ENCODE assay signal across 8 cellular contexts in the genomic region with DNA sequence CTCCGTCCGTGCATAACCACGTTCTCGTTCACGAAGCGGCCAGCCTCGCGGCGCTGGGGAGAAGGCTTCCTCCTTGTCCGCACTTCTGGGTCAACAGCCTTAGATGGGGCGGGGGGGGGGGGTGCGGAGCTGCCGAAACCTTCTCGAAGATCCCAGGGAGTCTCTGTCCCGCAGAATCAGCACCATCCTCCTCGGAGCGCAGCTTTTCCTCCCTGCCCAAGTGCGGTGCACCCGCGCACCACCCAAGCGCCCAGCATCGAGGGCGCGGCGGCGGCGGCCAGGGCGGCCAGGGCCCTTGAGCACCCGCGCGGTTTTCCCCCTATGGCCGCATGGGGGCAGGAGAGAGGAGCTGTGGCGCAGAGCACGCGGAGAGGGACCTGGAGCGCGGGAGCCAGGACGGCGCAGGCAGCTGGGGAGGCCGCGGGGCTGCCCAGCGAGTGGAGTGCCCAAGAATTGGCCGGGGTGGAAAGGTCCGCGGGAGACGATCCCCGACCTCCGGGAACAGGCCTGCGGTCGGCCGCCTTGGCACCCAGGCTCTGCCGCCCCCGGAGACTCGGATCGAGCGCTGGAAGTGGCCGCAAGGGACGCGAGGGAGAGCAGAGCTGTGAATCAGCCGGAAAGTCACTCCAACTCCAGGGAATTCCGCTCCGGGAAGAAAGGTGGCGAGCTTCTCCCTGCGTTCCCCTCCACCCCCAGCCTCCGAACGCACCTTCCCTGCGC. TPM values are rescaled to one million over a fixed set of nuclear protein-coding genes. Genes with fewer than 3 reads are reported as not detected.
A peak's percentile ranks its signal among the peaks of the same experiment; 100 is the strongest.
DNase-seq lines count a peak whose midpoint lies in the region; FAIRE-seq and TF ChIP-seq lines count a peak whose summit lies in the region.

No MANE protein-coding gene starts in this region.

- peak overlapping the region; percentile 21 to 58 (median 38) for H3K4me3 ChIP-seq in Peyer's patch
- peak overlapping the region; percentile 35 to 64 for H3K4me3 ChIP-seq in neuronal stem cell (ENCODE audit: low read length in 2 of 2)

- DNase-seq in GM18507 (ENCODE audit: extremely low spot score, insufficient read length, low read depth) (peak; percentile 54), HK-2 (ENCODE audit: unreplicated experiment) (peak; percentile 82), Peyer's patch (peak; percentile 30 to 92 (median 86)), activated gamma-delta T cell treated with Interleukin-2 at 50 U/mL for 16 hours (peak; percentile 55), foreskin melanocyte (peak; percentile 61), neuronal stem cell (ENCODE audit: low spot score) (peak; percentile 79), substantia nigra (lab: John Stamatoyannopoulos, UW) (peak in 44 of 49 donors; percentile 22 to 78 (median 58))

- H3K18ac ChIP-seq in neuronal stem cell (ENCODE audit: low read length): peak overlapping the region; percentile 94

- no peak for FAIRE-seq in GM18507 (lab: Jason Lieb, UNC)

- no peak overlapping the region for H2BK12ac ChIP-seq in neuronal stem cell (ENCODE audit: low read length)

- H3K27me3 ChIP-seq in Peyer's patch (peaks cover 0 to 4% of the 10 kb centered on the region in 2 donors), neuronal stem cell (ENCODE audit: control insufficient read depth in 3 of 3, insufficient read depth in 3 of 3, low read depth in 1 of 3, low read length in 3 of 3) (peaks cover 2 to 59% (median 41%) of the 10 kb centered on the region in 3 experiments)

- peak overlapping the region; percentile 71 for H3K4me2 ChIP-seq in neuronal stem cell (ENCODE audit: insufficient read depth, low read length, poor library complexity, severe bottlenecking)

- H4K91ac ChIP-seq in neuronal stem cell (ENCODE audit: low read depth, low read length, poor library complexity): no peak overlapping the region

- peak overlapping the region; percentile 69 for H3K23ac ChIP-seq in neuronal stem cell (ENCODE audit: low read depth, low read length, poor library complexity)

- H4K8ac ChIP-seq in neuronal stem cell (ENCODE audit: low read depth, low read length): no peak overlapping the region

- no peak overlapping the region for H2BK5ac ChIP-seq in neuronal stem cell (ENCODE audit: low read length)

- 0 out of 2 replicates have a peak overlapping the region, but pooled peaks have one; percentile 38 for H3K27ac ChIP-seq in 22Rv1
- H3K27ac ChIP-seq in Peyer's patch: no peak overlapping the region
- no peak overlapping the region for H3K27ac ChIP-seq in neuronal stem cell (replicated peaks; ENCODE audit: low read length)
- H3K27ac ChIP-seq in substantia nigra (ENCODE audit: low read depth, low read length, poor library complexity, severe bottlenecking): no peak overlapping the region

- H2AFZ ChIP-seq in neuronal stem cell (ENCODE audit: low read length): peak overlapping the region; percentile 99

- no peaks in the 10 kb centered on the region for H3K9me3 ChIP-seq in Peyer's patch
- peaks cover 0 to 2% of the 10 kb centered on the region in 2 donors for H3K9me3 ChIP-seq in neuronal stem cell (replicated peaks in 1 of 2; ENCODE audit: control insufficient read depth in 2 of 2, insufficient read depth in 1 of 2, low read depth in 1 of 2, low read length in 2 of 2)

- TF ChIP-seq POLR2A in Peyer's patch (IDR thresholded peaks at IDR 0.05): no peak

- no peak overlapping the region for H2AK5ac ChIP-seq in neuronal stem cell (ENCODE audit: low read depth, low read length)

- H3K36me3 ChIP-seq in Peyer's patch: no peaks in the 10 kb centered on the region
- no peaks in the 10 kb centered on the region for H3K36me3 ChIP-seq in neuronal stem cell (replicated peaks in 1 of 2; ENCODE audit: control insufficient read depth in 2 of 2, insufficient read depth in 2 of 2, low read length in 2 of 2)

- H2BK15ac ChIP-seq in neuronal stem cell (ENCODE audit: low read length): peak overlapping the region; percentile 65

- H3K14ac ChIP-seq in neuronal stem cell (ENCODE audit: low read length): no peak overlapping the region

- WGBS in neuronal stem cell (ENCODE audit: extremely low coverage in 2 of 2, insufficient read length in 2 of 2, insufficient replicate concordance in 1 of 2), 2 donors: no CpG with 5 or more reads among the region's 67 CpGs

- H3K4me1 ChIP-seq in Peyer's patch: peaks cover 0 to 12% (median 0%) of the 10 kb centered on the region in 4 donors
- peaks cover 0 to 2% of the 10 kb centered on the region in 2 donors for H3K4me1 ChIP-seq in neuronal stem cell (ENCODE audit: control insufficient read depth in 2 of 2, insufficient read depth in 1 of 2, low read depth in 1 of 2, low read length in 2 of 2)

- no peak overlapping the region for H3K9ac ChIP-seq in neuronal stem cell (ENCODE audit: low read depth, low read length, poor library complexity)

- no peaks in the 10 kb centered on the region for H3K79me1 ChIP-seq in neuronal stem cell (ENCODE audit: low read depth, low read length)

- TF ChIP-seq CTCF in 22Rv1 (IDR thresholded peaks at IDR 0.05): peak; percentile 96
- TF ChIP-seq CTCF in Peyer's patch (IDR thresholded peaks at IDR 0.05): peak; percentile 17 to 92 (median 76)

- no peak overlapping the region for H3K4ac ChIP-seq in neuronal stem cell (ENCODE audit: low read length)

- H2BK120ac ChIP-seq in neuronal stem cell (ENCODE audit: low read depth, low read length): no peak overlapping the region

RNA-seq across cellular contexts. Expression of gene TMEM174, which starts 43.1 kb away (rescaled TPM):
- not detected for total RNA-seq in Peyer's patch
- polyA plus RNA-seq in neuronal stem cell (2013, experiment 1 of 2): not detected
- not detected for polyA plus RNA-seq in neuronal stem cell (2013, experiment 2 of 2)
